8 cellular contexts compared by ENCODE assay signal in the genomic region with DNA sequence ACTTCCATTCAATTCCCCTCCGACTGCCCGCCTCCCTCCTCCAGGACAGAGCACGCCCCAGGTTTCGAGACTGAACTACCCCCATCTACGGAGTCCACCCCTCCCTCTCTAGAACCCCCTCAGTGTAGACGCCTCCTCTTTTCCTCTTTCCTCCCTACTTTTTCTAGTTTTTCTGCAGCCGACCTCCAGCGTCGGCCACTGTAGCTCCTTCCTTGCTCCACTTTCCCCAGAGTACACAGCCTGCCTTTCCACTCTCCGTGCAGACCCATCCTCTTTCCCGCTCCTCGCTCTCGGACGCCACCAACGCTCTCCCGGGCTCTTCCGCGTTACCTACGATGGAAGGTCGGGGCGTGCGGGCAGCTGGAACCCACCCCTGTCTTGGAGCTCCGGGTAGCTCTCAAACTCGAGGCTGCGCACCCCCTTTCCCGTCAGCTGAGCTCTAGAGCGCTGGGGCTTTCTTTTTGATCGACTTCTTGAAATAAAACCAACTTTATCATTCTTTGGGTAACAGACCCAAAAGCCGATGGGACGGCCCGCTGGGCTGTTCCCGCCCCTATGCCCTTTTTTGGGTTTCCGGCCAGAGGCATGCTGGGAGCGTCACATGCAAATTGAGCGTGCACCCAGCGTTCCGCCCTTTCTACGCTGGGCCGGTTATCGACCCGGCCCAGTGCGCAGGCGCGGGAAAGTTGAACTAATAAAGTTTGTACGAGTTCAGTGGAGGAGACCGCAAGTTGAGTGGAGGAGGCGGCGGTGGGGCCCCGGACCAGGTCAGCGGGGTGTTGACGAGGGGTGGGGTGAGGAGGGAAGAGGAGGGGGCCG.
DNase-seq lines count a peak whose midpoint lies in the region; ATAC-seq and TF ChIP-seq lines count a peak whose summit lies in the region.

A gene with protein sequence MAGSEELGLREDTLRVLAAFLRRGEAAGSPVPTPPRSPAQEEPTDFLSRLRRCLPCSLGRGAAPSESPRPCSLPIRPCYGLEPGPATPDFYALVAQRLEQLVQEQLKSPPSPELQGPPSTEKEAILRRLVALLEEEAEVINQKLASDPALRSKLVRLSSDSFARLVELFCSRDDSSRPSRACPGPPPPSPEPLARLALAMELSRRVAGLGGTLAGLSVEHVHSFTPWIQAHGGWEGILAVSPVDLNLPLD (plus strand): TSS at position 633 of the 819 bp plus-strand sequence. CDS start 760 bp downstream, outside the sequence.
A gene with protein sequence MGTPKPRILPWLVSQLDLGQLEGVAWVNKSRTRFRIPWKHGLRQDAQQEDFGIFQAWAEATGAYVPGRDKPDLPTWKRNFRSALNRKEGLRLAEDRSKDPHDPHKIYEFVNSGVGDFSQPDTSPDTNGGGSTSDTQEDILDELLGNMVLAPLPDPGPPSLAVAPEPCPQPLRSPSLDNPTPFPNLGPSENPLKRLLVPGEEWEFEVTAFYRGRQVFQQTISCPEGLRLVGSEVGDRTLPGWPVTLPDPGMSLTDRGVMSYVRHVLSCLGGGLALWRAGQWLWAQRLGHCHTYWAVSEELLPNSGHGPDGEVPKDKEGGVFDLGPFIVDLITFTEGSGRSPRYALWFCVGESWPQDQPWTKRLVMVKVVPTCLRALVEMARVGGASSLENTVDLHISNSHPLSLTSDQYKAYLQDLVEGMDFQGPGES (minus strand): TSS at position 557 of the 819 bp plus-strand sequence. CDS start 1,019 bp downstream, outside the sequence.

- no peak for TF ChIP-seq CTCF in choroid plexus epithelial cell (conservative IDR thresholded peaks at IDR 0.05; ENCODE audit: low read depth, low read length)

- ATAC-seq in HG03432 (IDR thresholded peaks at IDR 0.05; ENCODE audit: unreplicated experiment): peak; percentile 71

- TF ChIP-seq POLR2A in GM19193 (IDR thresholded peaks at IDR 0.05; ENCODE audit: extremely low read depth, insufficient read depth, insufficient read length): peak; percentile 75

- DNase-seq in Ammon's horn (ENCODE audit: low spot score) (peak; percentile 94), NCI-H526 (lab: John Stamatoyannopoulos, UW) (peak; percentile 78 to 96), choroid plexus epithelial cell (ENCODE audit: low read depth) (peak; percentile 98), kidney glomerular epithelial cell (lab: John Stamatoyannopoulos, UW) (peak; percentile 97)
- peak; percentile 99 to 100 for DNase-seq in activated CD4-positive, alpha-beta T cell treated with anti-CD3 and anti-CD28 coated beads for 4 hours
- peak; percentile 98 for DNase-seq in stimulated activated CD4-positive, alpha-beta T cell treated with anti-CD3 and anti-CD28 coated beads, Interleukin-15, amount 100 ng/mL, for 48 hours (ENCODE audit: low read depth in 2 of 2)

- peak within 1 kb of the TSS; percentile 86 for H3K4me3 ChIP-seq in choroid plexus epithelial cell (ENCODE audit: low read depth, low read length)

Comparison
In these comparisons a context has a peak if more than half of its experiments do, and no peak if none do; other contexts are left out.
1. Peak in every context shown above with its lines: DNase-seq, ATAC-seq and H3K4me3 ChIP-seq.